In genomic region chr3:52771702-52772101, GRCh38 we compare ENCODE assay signal across 1 cellular context.
TF ChIP-seq lines count a peak whose summit lies in the region.

No MANE protein-coding gene starts in this region.

TF ChIP-seq in GM23338, 12 proteins besides CTCF, POLR2A, EP300 and RAD21 (continued from another document):
- TF ChIP-seq ZNF462 (CRISPR knock-in tag; IDR thresholded peaks at IDR 0.05) (no peak), EZH2phosphoT487 (IDR thresholded peaks at IDR 0.05; ENCODE audit: unreplicated experiment) (no peak), STAT1 (IDR thresholded peaks at IDR 0.05; ENCODE audit: unreplicated experiment) (no peak), ETS1 (IDR thresholded peaks at IDR 0.05) (no peak), REST (IDR thresholded peaks at IDR 0.05; ENCODE audit: unreplicated experiment) (no peak), JUNB (IDR thresholded peaks at IDR 0.05; ENCODE audit: unreplicated experiment) (no peak), NANOG (IDR thresholded peaks at IDR 0.05; ENCODE audit: borderline replicate concordance) (no peak)
TF ChIP-seq in GM23338: peak in this region for 0.
